Comparison of ENCODE assay signal across 1 cellular context in the genomic region with DNA sequence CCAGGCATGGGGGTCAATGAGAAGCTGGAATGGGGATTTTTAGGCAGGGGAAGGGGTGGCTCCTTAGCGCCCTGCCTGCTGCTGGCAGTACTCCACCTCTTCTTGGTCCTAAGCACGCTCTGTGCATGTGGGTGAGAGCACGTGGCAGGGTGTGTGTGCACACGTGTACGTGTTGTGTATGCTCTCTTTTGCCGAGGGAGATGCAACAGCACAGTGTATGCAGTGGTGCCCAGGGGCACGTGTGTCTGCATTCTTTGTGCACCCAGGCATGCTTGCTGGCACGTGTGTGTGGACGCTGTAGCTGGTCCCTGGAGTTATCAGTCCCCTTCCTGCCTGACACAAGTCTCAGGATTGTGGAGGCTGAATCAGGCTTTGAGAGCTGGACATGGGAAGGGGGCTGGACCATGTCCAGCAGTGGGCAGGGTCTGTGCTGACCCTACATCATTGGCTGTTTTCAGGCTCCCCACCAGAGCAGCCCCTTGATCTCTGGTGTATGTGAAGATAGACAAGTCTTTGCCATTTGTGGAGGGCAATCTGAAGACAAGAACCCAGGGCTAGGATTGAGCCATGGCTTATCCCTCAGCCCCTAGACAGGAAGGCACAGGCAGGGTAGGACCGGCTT.
TF ChIP-seq lines count a peak whose summit lies in the region.

No MANE protein-coding gene starts in this region.

TF ChIP-seq in H1, 55 proteins besides CTCF, POLR2A, EP300 and RAD21:
- TF ChIP-seq BACH1 (IDR thresholded peaks at IDR 0.05; ENCODE audit: low read length) (no peak), SUZ12 (IDR thresholded peaks at IDR 0.05; ENCODE audit: low read length) (no peak), KDM4A (IDR thresholded peaks at IDR 0.05; ENCODE audit: low read depth, low read length, severe bottlenecking) (no peak), GTF2F1 (IDR thresholded peaks at IDR 0.05; ENCODE audit: borderline replicate concordance, low read depth, low read length) (no peak), SIN3A (conservative IDR thresholded peaks at IDR 0.05 in 1 of 2, IDR thresholded peaks at IDR 0.05 in 1 of 2; ENCODE audit: low read depth in 1 of 2, low read length in 2 of 2) (no peak), HDAC2 (IDR thresholded peaks at IDR 0.05; ENCODE audit: borderline replicate concordance in 1 of 2, low read depth in 2 of 2, low read length in 2 of 2) (no peak), RBBP5 (IDR thresholded peaks at IDR 0.05; ENCODE audit: borderline replicate concordance, low read depth, low read length) (no peak), CBX8 (IDR thresholded peaks at IDR 0.05; ENCODE audit: borderline replicate concordance, low read depth, low read length) (no peak), PHF8 (conservative IDR thresholded peaks at IDR 0.05; ENCODE audit: low read depth, low read length) (no peak), CHD2 (IDR thresholded peaks at IDR 0.05; ENCODE audit: low read length) (no peak), KDM5A (IDR thresholded peaks at IDR 0.05; ENCODE audit: low read length) (no peak), RXRA (IDR thresholded peaks at IDR 0.05; ENCODE audit: insufficient read depth, low read depth, low read length) (no peak), POU5F1 (IDR thresholded peaks at IDR 0.05; ENCODE audit: low read depth, low read length) (no peak), CBX5 (IDR thresholded peaks at IDR 0.05; ENCODE audit: low read depth, low read length) (no peak), TAF7 (optimal IDR thresholded peaks at IDR 0.05; ENCODE audit: borderline replicate concordance, low read depth, low read length) (no peak), SP1 (IDR thresholded peaks at IDR 0.05; ENCODE audit: low read depth, low read length) (no peak), JUND (IDR thresholded peaks at IDR 0.05; ENCODE audit: low read length) (no peak)
- TF ChIP-seq, protein P1, sequence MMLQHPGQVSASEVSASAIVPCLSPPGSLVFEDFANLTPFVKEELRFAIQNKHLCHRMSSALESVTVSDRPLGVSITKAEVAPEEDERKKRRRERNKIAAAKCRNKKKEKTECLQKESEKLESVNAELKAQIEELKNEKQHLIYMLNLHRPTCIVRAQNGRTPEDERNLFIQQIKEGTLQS (IDR thresholded peaks at IDR 0.05; ENCODE audit: insufficient read depth, low read depth, low read length), result no peak
- TF ChIP-seq, protein P2, sequence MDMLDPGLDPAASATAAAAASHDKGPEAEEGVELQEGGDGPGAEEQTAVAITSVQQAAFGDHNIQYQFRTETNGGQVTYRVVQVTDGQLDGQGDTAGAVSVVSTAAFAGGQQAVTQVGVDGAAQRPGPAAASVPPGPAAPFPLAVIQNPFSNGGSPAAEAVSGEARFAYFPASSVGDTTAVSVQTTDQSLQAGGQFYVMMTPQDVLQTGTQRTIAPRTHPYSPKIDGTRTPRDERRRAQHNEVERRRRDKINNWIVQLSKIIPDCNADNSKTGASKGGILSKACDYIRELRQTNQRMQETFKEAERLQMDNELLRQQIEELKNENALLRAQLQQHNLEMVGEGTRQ (IDR thresholded peaks at IDR 0.05; ENCODE audit: low read length), result no peak
TF ChIP-seq in H1: peak in this region for 0.
